In genomic region chr7:2314956-2315530, GRCh38 we compare ENCODE assay signal across 7 cellular contexts. TPM values are rescaled to one million over a fixed set of nuclear protein-coding genes. Genes with fewer than 3 reads are reported as not detected.
DNase-seq lines count a peak whose midpoint lies in the region; TF ChIP-seq lines count a peak whose summit lies in the region.
"Not testable (repeated sequence)": the region's sequence is repeated elsewhere in the genome, so short reads cannot be mapped to it uniquely, and the experiment has no call there.

No MANE protein-coding gene starts in this region.

- H3K4me1 ChIP-seq in CD8-positive, alpha-beta memory T cell (ENCODE audit: insufficient read depth, low read length); PC-9 (replicated peaks; ENCODE audit: insufficient read depth); hepatocyte (ENCODE audit: insufficient read depth); muscle layer of colon (ENCODE audit: insufficient read depth, low read length): not testable (repeated sequence)

- H3K9me2 ChIP-seq in PC-9 (ENCODE audit: insufficient read depth); hepatocyte (replicated peaks; ENCODE audit: insufficient read depth): not testable (repeated sequence)

- POLR2A ChIA-PET in CD8-positive, alpha-beta memory T cell (lab: Charles Lee); PC-9 (lab: Charles Lee; ENCODE audit: unreplicated experiment): not testable (repeated sequence)

- H3K4me1 Mint-ChIP-seq in CD8-positive, alpha-beta memory T cell, result peaks cover 9 to 15% (median 14%) of the 10 kb centered on the region in 3 donors

- not testable (repeated sequence) for H3K9me3 Mint-ChIP-seq in CD8-positive, alpha-beta memory T cell

- not testable (repeated sequence) for H3K9ac ChIP-seq in muscle layer of colon (ENCODE audit: low read length)

- H3K79me2 ChIP-seq in PC-9 (ENCODE audit: low read depth) (peaks cover 26% of the 10 kb centered on the region), hepatocyte (peaks cover 35% of the 10 kb centered on the region)

- not testable (repeated sequence) for H4K20me1 ChIP-seq in PC-9 (ENCODE audit: insufficient read depth); hepatocyte (ENCODE audit: insufficient read depth, poor library complexity, severe bottlenecking)

- CTCF ChIA-PET in CD8-positive, alpha-beta memory T cell (lab: Charles Lee); PC-9 (lab: Charles Lee): not testable (repeated sequence)

- intact Hi-C loops in PC-9 (cut with micrococcal nuclease; ENCODE audit: unreplicated experiment), result loop anchor here (1.0 to 5.0 kb wide), 4 partner anchors 37 to 207 kb away; partner anchors contain the start of gene EIF3B
- intact Hi-C loops in dorsolateral prefrontal cortex (cut with DNase I), result loop anchor here (2.0 to 10.0 kb wide), 5 partner anchors 37 to 790 kb away; partner anchors contain the start of genes MRM2 (in 2 of the 2), NUDT1 (in 2 of the 2), CHST12 (in 1 of the 2) and EIF3B (in 1 of the 2)

- H3F3A ChIP-seq in PC-9 (ENCODE audit: insufficient read depth, low read depth), result peaks cover 22% of the 10 kb centered on the region; the same call in 1 of the 2 replicates

- not testable (repeated sequence) for H3K36me3 Mint-ChIP-seq in CD8-positive, alpha-beta memory T cell

- H3K27me3 ChIP-seq in CD8-positive, alpha-beta memory T cell (ENCODE audit: insufficient read depth, low read length, poor library complexity, severe bottlenecking); HL-60 (ENCODE audit: insufficient read depth, poor library complexity, severe bottlenecking); PC-9 (ENCODE audit: insufficient read depth, low read depth); dorsolateral prefrontal cortex; hepatocyte; muscle layer of colon (ENCODE audit: control insufficient read depth in 1 of 2, insufficient read depth in 2 of 2, low read length in 2 of 2): not testable (repeated sequence)

- 88% methylated on average over 2 of the region's 3 CpGs for WGBS in hepatocyte (ENCODE audit: low lambda C conversion rate, missing lambda C conversion rate)

- H3K4me3 Mint-ChIP-seq in CD8-positive, alpha-beta memory T cell, result not testable (repeated sequence)

- H3K27ac Mint-ChIP-seq in CD8-positive, alpha-beta memory T cell, result not testable (repeated sequence)

- BruUV-seq in PC-9 (replicated peaks; lab: Mats Ljungman, UMichigan), result not testable (repeated sequence)

- DNase-seq in CD8-positive, alpha-beta memory T cell; HL-60 (ENCODE audit: low read depth in 1 of 2, low spot score in 1 of 2); PC-9; dorsolateral prefrontal cortex; hepatocyte (ENCODE audit: low spot score); skeletal muscle cell (ENCODE audit: low read depth): not testable (repeated sequence)

- H3K9me3 ChIP-seq in CD8-positive, alpha-beta memory T cell (ENCODE audit: low read length); PC-9 (ENCODE audit: insufficient read depth, low read depth); hepatocyte (ENCODE audit: low read depth); muscle layer of colon (ENCODE audit: low read length): not testable (repeated sequence)

- H3K36me3 ChIP-seq in CD8-positive, alpha-beta memory T cell (ENCODE audit: insufficient read depth, low read length); PC-9 (ENCODE audit: low read depth); hepatocyte (replicated peaks; ENCODE audit: insufficient read depth, low read depth); muscle layer of colon (ENCODE audit: insufficient read depth, low read length): not testable (repeated sequence)

- H2AFZ ChIP-seq in PC-9, hepatocyte: not testable (repeated sequence)

- H3K27ac ChIP-seq in CD8-positive, alpha-beta memory T cell (ENCODE audit: low read depth, low read length); HL-60 (replicated peaks); PC-9; dorsolateral prefrontal cortex; hepatocyte; muscle layer of colon (ENCODE audit: low read depth, low read length): not testable (repeated sequence)

- H3K4me3 ChIP-seq in CD8-positive, alpha-beta memory T cell (ENCODE audit: low read length), result peak overlapping the region; percentile 49
- peak overlapping the region; percentile 57 for H3K4me3 ChIP-seq in HL-60 (replicated peaks; ENCODE audit: insufficient read depth, low read length)
- 0 out of 2 replicates have a peak overlapping the region, but pooled peaks have one; percentile 11 for H3K4me3 ChIP-seq in PC-9
- peak overlapping the region in 55 of 59 donors; percentile 19 to 99 (median 90) for H3K4me3 ChIP-seq in dorsolateral prefrontal cortex
- H3K4me3 ChIP-seq in hepatocyte, result not testable (repeated sequence)
- peak overlapping the region; percentile 17 to 61 for H3K4me3 ChIP-seq in muscle layer of colon (ENCODE audit: low read depth in 1 of 2, low read length in 2 of 2)
- peak overlapping the region; percentile 90 for H3K4me3 ChIP-seq in skeletal muscle cell (ENCODE audit: low read depth, low read length)

- peak overlapping the region; percentile 49 for H3K4me2 ChIP-seq in PC-9
- H3K4me2 ChIP-seq in hepatocyte, result peak overlapping the region; percentile 69

- not testable (repeated sequence) for H3K27me3 Mint-ChIP-seq in CD8-positive, alpha-beta memory T cell

- not testable (repeated sequence) for TF ChIP-seq CTCF in HL-60 (IDR thresholded peaks at IDR 0.05; ENCODE audit: insufficient read depth, low read length); PC-9 (conservative IDR thresholded peaks at IDR 0.05); dorsolateral prefrontal cortex (IDR thresholded peaks at IDR 0.05 in 54 of 56, conservative IDR thresholded peaks at IDR 0.05 in 2 of 56; ENCODE audit: low read depth in 1 of 56, partially characterized antibody in 56 of 56); hepatocyte (IDR thresholded peaks at IDR 0.05; ENCODE audit: poor library complexity)

RNA-seq across cellular contexts. Expression of gene SNX8, which starts 0.8 kb away (rescaled TPM):
- total RNA-seq in CD8-positive, alpha-beta memory T cell, result 10 to 100 TPM; 40.3 to 42.3 TPM
- polyA plus RNA-seq in CD8-positive, alpha-beta memory T cell, result 6.5 TPM
- total RNA-seq in PC-9 (2021), result 73.9 and 102 TPM in 2 replicates
- total RNA-seq in dorsolateral prefrontal cortex, result 10 to 100 TPM; 18.8 to 54.8 (median 30.8) TPM
- total RNA-seq in hepatocyte, result 24.7 and 32.0 TPM in 2 replicates
- 81.4 and 98.0 TPM in 2 replicates for polyA plus RNA-seq in hepatocyte

RNA-seq across cellular contexts. Expression of gene EIF3B, which starts 39.6 kb away (rescaled TPM):
- total RNA-seq in CD8-positive, alpha-beta memory T cell, result 100 to 1,000 TPM; 284 to 293 TPM
- polyA plus RNA-seq in CD8-positive, alpha-beta memory T cell, result 129 TPM
- total RNA-seq in PC-9 (2021) (299 and 302 TPM in 2 replicates), dorsolateral prefrontal cortex (10 to 100 TPM; 59.7 to 91.4 (median 71.8) TPM), hepatocyte (122 and 131 TPM in 2 replicates)
- polyA plus RNA-seq in hepatocyte, result 139 and 145 TPM in 2 replicates
